In genomic region chr19:49157445-49158224, GRCh38 we compare ENCODE assay signal across 9 cellular contexts. TPM values are rescaled to one million over a fixed set of nuclear protein-coding genes. Genes with fewer than 3 reads are reported as not detected.
DNase-seq lines count a peak whose midpoint lies in the region; ATAC-seq and TF ChIP-seq lines count a peak whose summit lies in the region.
"Had no signal": no experiment of that assay in that cellular context is flagged by ENCODE, and none has a peak within 500 bp of the region (broad histone marks: within the 10 kb centered on the region; RNA-seq: fewer than 3 reads in every experiment).

TRPM4 (plus strand) TSS chr19:49157792; CDS start chr19:49157867, 75 bp downstream.

- H3K27ac ChIP-seq in HCT116 (ENCODE audit: low read depth, low read length) = peak within 1 kb of the TSS; percentile 90
- H3K27ac ChIP-seq in suprapubic skin = peak within 1 kb of the TSS; percentile 91

- H3K27ac Mint-ChIP-seq in activated T-helper 1 cell treated with anti-CD3 and anti-CD28 coated beads, Interleukin-12 subunit alpha, Interleukin-12 subunit beta, Interleukin-2, Interleukin-4 antibody, amounts not matched to agents 30 ng/mL and 10 ng/mL and 1 ng/mL, durations not matched to agents 14 hours and 24 hours and 36 hours = no peak within 1 kb of the TSS
- H3K27ac Mint-ChIP-seq in naive B cell = peak within 1 kb of the TSS in 1 of 6 donors; percentile 90
- H3K27ac Mint-ChIP-seq: memory B cell had no signal

- no peak for TF ChIP-seq EP300 in suprapubic skin (IDR thresholded peaks at IDR 0.05)

- 1% methylated on average over 25 of the region's 41 CpGs for WGBS in suprapubic skin

- no TSS peak for BruUV-seq in HCT116 (replicated peaks; lab: Mats Ljungman, UMichigan)

- no peaks in the 10 kb centered on the region for H3K9me3 ChIP-seq in HCT116 (ENCODE audit: control insufficient read depth in 1 of 2, insufficient read depth in 1 of 2, low read depth in 1 of 2, low read length in 2 of 2)
- no peaks in the 10 kb centered on the region for H3K9me3 ChIP-seq in suprapubic skin

- TF ChIP-seq POLR2A in HCT116 (IDR thresholded peaks at IDR 0.05; ENCODE audit: borderline replicate concordance, extremely low read depth, insufficient read depth, insufficient read length) = peak; percentile 61
- TF ChIP-seq POLR2A in suprapubic skin (IDR thresholded peaks at IDR 0.05) = no peak

- H3K4me2 ChIP-seq in HCT116 (ENCODE audit: low read length) = peak within 1 kb of the TSS; percentile 97

- H3K36me3 Mint-ChIP-seq in activated T-helper 1 cell treated with anti-CD3 and anti-CD28 coated beads, Interleukin-12 subunit alpha, Interleukin-12 subunit beta, Interleukin-2, Interleukin-4 antibody, amounts not matched to agents 30 ng/mL and 10 ng/mL and 1 ng/mL, durations not matched to agents 14 hours and 24 hours and 36 hours (ENCODE audit: low read depth) = no peaks in the 10 kb centered on the region
- peaks cover 0 to 18% of the 10 kb centered on the region in 2 donors for H3K36me3 Mint-ChIP-seq in naive B cell

- ATAC-seq in HCT116 (peak; percentile 95), naive B cell (ENCODE audit: low read depth in 2 of 2) (peak; percentile 48 to 51), GM21825 (IDR thresholded peaks at IDR 0.05; ENCODE audit: unreplicated experiment) (no peak)

- DNase-seq in 8988T (peak; percentile 81), HCT116 (ENCODE audit: low read depth, low spot score) (peak; percentile 62), NCI-H774 (lab: John Stamatoyannopoulos, UW) (peak; percentile 83), fibroblast of peridontal ligament (ENCODE audit: extremely low read depth) (peak; percentile 57), naive B cell (no peak), suprapubic skin (ENCODE audit: low spot score in 2 of 2) (peak; percentile 95)
- peak; percentile 53 for DNase-seq in activated T-helper 1 cell treated with anti-CD3 and anti-CD28 coated beads, Interleukin-12 subunit alpha, Interleukin-12 subunit beta, Interleukin-2, Interleukin-4 antibody, amounts not matched to agents 30 ng/mL and 10 ng/mL and 1 ng/mL, durations not matched to agents 14 hours and 24 hours and 36 hours (ENCODE audit: low spot score)

- no peaks in the 10 kb centered on the region for H4K20me1 ChIP-seq in HCT116 (ENCODE audit: insufficient read depth)

- H3K4me1 ChIP-seq in HCT116 (ENCODE audit: control insufficient read depth in 1 of 2, insufficient read depth in 2 of 2, low read length in 2 of 2) = peaks cover 9 to 24% of the 10 kb centered on the region in 2 experiments
- H3K4me1 ChIP-seq in suprapubic skin = peaks cover 20% of the 10 kb centered on the region

- H3K9ac ChIP-seq in HCT116 (ENCODE audit: low read length) = peak within 1 kb of the TSS; percentile 99

- intact Hi-C loops in HCT116 (cut with micrococcal nuclease) = loop anchor here (2.0 kb wide), 1 partner anchor 41 kb away; no protein-coding TSS in a partner anchor
- intact Hi-C loops in activated T-helper 1 cell treated with anti-CD3 and anti-CD28 coated beads, Interleukin-12 subunit alpha, Interleukin-12 subunit beta, Interleukin-2, Interleukin-4 antibody, amounts not matched to agents 30 ng/mL and 10 ng/mL and 1 ng/mL, durations not matched to agents 14 hours and 24 hours and 36 hours (cut with micrococcal nuclease) = no loop called here

- POLR2A ChIA-PET in HCT116 (lab: Charles Lee) = no interaction called here

- no peaks in the 10 kb centered on the region for H3K9me2 ChIP-seq in HCT116 (ENCODE audit: insufficient read depth)

- no peak within 1 kb of the TSS for H2AFZ ChIP-seq in HCT116 (ENCODE audit: low read depth, low read length, poor library complexity, severe bottlenecking)

- H3K27me3 Mint-ChIP-seq in activated T-helper 1 cell treated with anti-CD3 and anti-CD28 coated beads, Interleukin-12 subunit alpha, Interleukin-12 subunit beta, Interleukin-2, Interleukin-4 antibody, amounts not matched to agents 30 ng/mL and 10 ng/mL and 1 ng/mL, durations not matched to agents 14 hours and 24 hours and 36 hours (ENCODE audit: insufficient read depth) = peaks cover 50% of the 10 kb centered on the region
- peaks cover 53 to 80% (median 80%) of the 10 kb centered on the region in 3 donors for H3K27me3 Mint-ChIP-seq in naive B cell

- peak within 1 kb of the TSS; percentile 96 to 97 for H3K4me3 ChIP-seq in HCT116 (replicated peaks in 1 of 2; ENCODE audit: low read depth in 1 of 2, low read length in 2 of 2)
- H3K4me3 ChIP-seq in suprapubic skin = peak within 1 kb of the TSS; percentile 85

- no peaks in the 10 kb centered on the region for H3K27me3 ChIP-seq in HCT116 (ENCODE audit: insufficient read depth, low read length)
- no peaks in the 10 kb centered on the region for H3K27me3 ChIP-seq in suprapubic skin

- H3K4me1 Mint-ChIP-seq in activated T-helper 1 cell treated with anti-CD3 and anti-CD28 coated beads, Interleukin-12 subunit alpha, Interleukin-12 subunit beta, Interleukin-2, Interleukin-4 antibody, amounts not matched to agents 30 ng/mL and 10 ng/mL and 1 ng/mL, durations not matched to agents 14 hours and 24 hours and 36 hours (ENCODE audit: low read depth) = peaks cover 7% of the 10 kb centered on the region
- H3K4me1 Mint-ChIP-seq in naive B cell = peaks cover 10 to 24% (median 15%) of the 10 kb centered on the region in 3 donors

- TF ChIP-seq CTCF in HCT116 (IDR thresholded peaks at IDR 0.05 in 2 of 3, conservative IDR thresholded peaks at IDR 0.05 in 1 of 3; ENCODE audit: borderline replicate concordance in 1 of 3, insufficient read depth in 1 of 3, low read depth in 2 of 3, low read length in 2 of 3) (no peak), suprapubic skin (IDR thresholded peaks at IDR 0.05) (no peak)

- CTCF ChIA-PET in HCT116 (lab: Charles Lee) = interaction anchor here (1.5 kb wide), 1 partner anchor 41 kb away, joined by 5 read pairs; no protein-coding TSS in a partner anchor

- H3K9me3 Mint-ChIP-seq in activated T-helper 1 cell treated with anti-CD3 and anti-CD28 coated beads, Interleukin-12 subunit alpha, Interleukin-12 subunit beta, Interleukin-2, Interleukin-4 antibody, amounts not matched to agents 30 ng/mL and 10 ng/mL and 1 ng/mL, durations not matched to agents 14 hours and 24 hours and 36 hours = no peaks in the 10 kb centered on the region
- peaks cover 3 to 15% (median 9%) of the 10 kb centered on the region in 7 donors for H3K9me3 Mint-ChIP-seq in naive B cell

- H3K36me3 ChIP-seq in HCT116 (ENCODE audit: control insufficient read depth in 1 of 2, insufficient read depth in 2 of 2, low read length in 2 of 2) = no peaks in the 10 kb centered on the region
- no peaks in the 10 kb centered on the region for H3K36me3 ChIP-seq in suprapubic skin

- H3K4me3 Mint-ChIP-seq in activated T-helper 1 cell treated with anti-CD3 and anti-CD28 coated beads, Interleukin-12 subunit alpha, Interleukin-12 subunit beta, Interleukin-2, Interleukin-4 antibody, amounts not matched to agents 30 ng/mL and 10 ng/mL and 1 ng/mL, durations not matched to agents 14 hours and 24 hours and 36 hours = peak within 1 kb of the TSS; percentile 76
- H3K4me3 Mint-ChIP-seq in naive B cell = peak within 1 kb of the TSS in 6 of 8 donors; percentile 2 to 85 (median 58)
- H3K4me3 Mint-ChIP-seq: memory B cell had no signal

- peaks cover 13% of the 10 kb centered on the region for H3K79me2 ChIP-seq in HCT116 (ENCODE audit: insufficient read depth, low read length)

- RAD21 ChIA-PET in HCT116 (lab: Charles Lee; ENCODE audit: low non-redundant PET in 1 of 2, low total read pairs in 2 of 2, uncharacterized antibody in 2 of 2, unreplicated experiment in 2 of 2) = no interaction called here

- TF ChIP-seq RAD21 in HCT116 (IDR thresholded peaks at IDR 0.05; ENCODE audit: low read depth) = no peak

TF ChIP-seq in HCT116, 20 proteins besides CTCF, POLR2A, EP300 and RAD21 (continues in another document):
- TF ChIP-seq YY1 (IDR thresholded peaks at IDR 0.05; ENCODE audit: extremely low read depth, insufficient replicate concordance, low read depth, low read length) (peak; percentile 55), ELF1 (IDR thresholded peaks at IDR 0.05; ENCODE audit: borderline replicate concordance, low read depth) (no peak), ZNF274 (IDR thresholded peaks at IDR 0.05; ENCODE audit: low read depth, low read length) (no peak), POLR2AphosphoS5 (IDR thresholded peaks at IDR 0.05; ENCODE audit: low read depth, low read length) (peak; percentile 94), JUND (IDR thresholded peaks at IDR 0.05) (no peak), SIN3A (IDR thresholded peaks at IDR 0.05; ENCODE audit: low read depth) (no peak), CEBPB (IDR thresholded peaks at IDR 0.05; ENCODE audit: low read depth) (no peak), EZH2 (IDR thresholded peaks at IDR 0.05) (no peak), ATF3 (IDR thresholded peaks at IDR 0.05) (no peak), ZBTB33 (IDR thresholded peaks at IDR 0.05; ENCODE audit: extremely low read depth, insufficient replicate concordance, low read length) (no peak)

RNA-seq across cellular contexts. Expression of gene TRPM4, which starts in this region (rescaled TPM):
- total RNA-seq in HCT116 (2021; ENCODE audit: unreplicated experiment) (44.2 TPM), suprapubic skin (10 to 100 TPM; 45.2 to 87.6 (median 62.4) TPM)
- polyA plus RNA-seq in HCT116 (2012) = 40.3 and 42.4 TPM in 2 replicates
- total RNA-seq in activated T-helper 1 cell treated with anti-CD3 and anti-CD28 coated beads, Interleukin-12 subunit alpha, Interleukin-12 subunit beta, Interleukin-2, Interleukin-4 antibody, amounts not matched to agents 30 ng/mL and 10 ng/mL and 1 ng/mL, durations not matched to agents 14 hours and 24 hours and 36 hours = 1.4 and 2.0 TPM in 2 replicates
- under 1 TPM in 1 of 6 donors, not detected in 5; 0.45 TPM for polyA plus RNA-seq in naive B cell (ENCODE audit: low read depth in 6 of 6)

Comparison
In these comparisons a context has a peak if more than half of its experiments do, and no peak if none do; other contexts are left out.
1. RNA of gene TRPM4 (total RNA-seq): 45.2 to 87.6 TPM in suprapubic skin and 44.2 TPM in HCT116 (single experiment); 1.4 to 2.0 TPM in activated T-helper 1 cell treated with anti-CD3 and anti-CD28 coated beads, Interleukin-12 subunit alpha, Interleukin-12 subunit beta, Interleukin-2, Interleukin-4 antibody, amounts not matched to agents 30 ng/mL and 10 ng/mL and 1 ng/mL, durations not matched to agents 14 hours and 24 hours and 36 hours; every median in the first group is over 10 times any median in the second.
2. Peak in ATAC-seq in naive B cell; RNA of the gene not detected or under 1 TPM.